8 cellular contexts compared by ENCODE assay signal in genomic region chr1:9588551-9589143, GRCh38. TPM values are rescaled to one million over a fixed set of nuclear protein-coding genes. Genes with fewer than 3 reads are reported as not detected.
DNase-seq lines count a peak whose midpoint lies in the region; ATAC-seq and TF ChIP-seq lines count a peak whose summit lies in the region.

TSS of gene TMEM201 (plus strand) at chr1:9588911. CDS start at chr1:9588931, 20 bp downstream.

- ATAC-seq in HG02973 (IDR thresholded peaks at IDR 0.05; ENCODE audit: unreplicated experiment) = peak; percentile 69

- in situ Hi-C loops in brain microvascular endothelial cell (cut with HindIII; ENCODE audit: low pct_ligation_motif_present, low sequenced_read_pairs) = no loop called here

- H3K27ac ChIP-seq in brain microvascular endothelial cell (peak within 1 kb of the TSS; percentile 50), skeletal muscle tissue (ENCODE audit: low read depth, low read length) (peak within 1 kb of the TSS; percentile 44)

- H3K36me3 ChIP-seq in brain microvascular endothelial cell (replicated peaks) = no peaks in the 10 kb centered on the region
- H3K36me3 ChIP-seq in skeletal muscle tissue (ENCODE audit: control insufficient read depth in 3 of 3, insufficient read depth in 3 of 3, low read length in 3 of 3) = no peaks in the 10 kb centered on the region

- DNase-seq in NCI-H2107 (lab: John Stamatoyannopoulos, UW) (peak; percentile 33), NCI-H2107 treated with DMSO at 0.1 percent for 48 hours (lab: John Stamatoyannopoulos, UW; ENCODE audit: unreplicated experiment) (no peak), NCI-H1930 (lab: John Stamatoyannopoulos, UW) (peak; percentile 78 to 95), UCSD-AML1 (lab: John Stamatoyannopoulos, UW; ENCODE audit: unreplicated experiment) (peak; percentile 95), brain microvascular endothelial cell (peak; percentile 85)

- peaks cover 47 to 49% (median 48%) of the 10 kb centered on the region in 3 donors for H3K4me1 ChIP-seq in skeletal muscle tissue (ENCODE audit: control insufficient read depth in 3 of 3, insufficient read depth in 3 of 3, low read length in 3 of 3)

- H3K9ac ChIP-seq in skeletal muscle tissue (ENCODE audit: low read depth in 1 of 3, low read length in 3 of 3) = peak within 1 kb of the TSS; percentile 77 to 84 (median 80)

- H3K4me3 ChIP-seq in brain microvascular endothelial cell (ENCODE audit: low read depth, low read length) (peak within 1 kb of the TSS; percentile 60), iPS-18c (ENCODE audit: insufficient read depth, low read depth, low read length) (peak within 1 kb of the TSS; percentile 82), skeletal muscle tissue (ENCODE audit: low read length in 3 of 3) (peak within 1 kb of the TSS; percentile 80 to 83 (median 80))

- H3K27me3 ChIP-seq in brain microvascular endothelial cell (replicated peaks) (no peaks in the 10 kb centered on the region), skeletal muscle tissue (ENCODE audit: control insufficient read depth in 3 of 3, insufficient read depth in 3 of 3, low read length in 3 of 3) (no peaks in the 10 kb centered on the region)

- TF ChIP-seq CTCF in brain microvascular endothelial cell (IDR thresholded peaks at IDR 0.05; ENCODE audit: low read depth, low read length, missing control alignments) = peak; percentile 52

- H3K9me3 ChIP-seq in iPS-18c (ENCODE audit: control insufficient read depth, insufficient read depth, low read length) = no peaks in the 10 kb centered on the region
- no peaks in the 10 kb centered on the region for H3K9me3 ChIP-seq in skeletal muscle tissue (ENCODE audit: control insufficient read depth in 3 of 3, low read length in 3 of 3)

RNA-seq across cellular contexts. Expression of gene TMEM201, which starts in this region (rescaled TPM):
- 6.8 TPM for total RNA-seq in skeletal muscle tissue
